Comparison of ENCODE assay signal across 19 cellular contexts in the genomic region with DNA sequence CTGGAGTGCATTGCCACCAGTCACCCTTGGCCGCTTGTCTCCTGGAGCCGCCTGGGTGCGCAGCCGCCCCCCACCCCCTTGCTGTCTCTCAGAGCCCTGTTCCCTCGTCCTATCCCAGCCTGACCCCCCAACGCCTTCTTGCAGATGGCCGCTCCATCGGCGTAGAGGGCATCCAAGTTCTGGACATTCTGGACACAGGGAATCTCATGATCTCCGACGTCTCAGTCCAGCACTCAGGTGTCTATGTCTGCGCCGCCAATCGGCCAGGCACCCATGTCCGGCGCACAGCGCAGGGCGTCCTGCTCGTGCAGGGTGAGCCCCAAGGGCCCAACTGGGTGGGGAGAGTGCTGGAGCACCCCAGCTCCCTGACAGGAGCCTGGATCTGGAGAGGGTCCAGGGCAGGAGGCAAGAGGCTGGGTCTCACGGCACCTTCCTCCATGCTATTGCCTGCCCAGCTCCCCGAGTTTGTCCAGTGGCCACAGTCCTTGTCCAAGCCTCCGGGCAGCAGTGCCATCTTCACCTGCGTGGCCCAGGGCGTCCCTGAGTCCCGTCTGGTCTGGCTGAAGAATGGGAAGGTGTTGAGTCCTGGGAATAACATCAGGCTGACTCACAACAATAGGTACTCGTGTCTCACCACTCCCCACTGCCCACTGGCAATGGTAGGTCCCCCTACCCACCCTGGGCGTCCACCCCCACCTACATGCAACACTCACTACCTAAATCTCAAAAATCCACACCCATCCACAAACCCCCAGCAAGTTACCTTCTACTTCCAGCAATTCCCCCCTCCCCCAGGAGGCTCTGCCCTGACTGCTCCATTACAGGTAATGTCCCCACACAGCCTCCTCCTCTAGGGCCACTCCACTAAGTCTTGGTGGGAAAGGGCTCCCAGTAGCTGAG.
"Had no signal": no experiment of that assay in that cellular context is flagged by ENCODE, and none has a peak within 500 bp of the region (broad histone marks: within the 10 kb centered on the region; RNA-seq: fewer than 3 reads in every experiment).

No MANE protein-coding gene starts in this region.

- FAIRE-seq: keratinocyte, TTC549 had no signal

- H3K9me3 Mint-ChIP-seq: activated B cell treated with CpG ODN at 0.5 μM for 24 hours; activated naive CD4-positive, alpha-beta T cell treated with anti-CD3 and anti-CD28 coated beads, Interleukin-2, amount 50 U/mL, for 72 hours; naive thymus-derived CD8-positive, alpha-beta T cell; T-helper 1 cell treated with Interleukin-12 subunit alpha and Interleukin-12 subunit beta and Interleukin-4 antibody, amounts not matched to agents 30 μg/mL and 1 μg/mL, for 36 hours had no signal

- ATAC-seq: activated naive CD4-positive, alpha-beta T cell treated with anti-CD3 and anti-CD28 coated beads, Interleukin-2, amount 50 U/mL, for 72 hours; esophagus mucosa; mucosa of descending colon; naive thymus-derived CD8-positive, alpha-beta T cell; stimulated activated naive CD8-positive, alpha-beta T cell treated with anti-CD3 and anti-CD28 coated beads, Interleukin-15, Interleukin-2, amounts not matched to agents 100 U/mL and 50 U/mL, for 24 hours had no signal

- DNase-seq: activated B cell treated with CpG ODN at 0.5 μM for 24 hours; activated CD4-positive, alpha-beta T cell treated with anti-CD3 and anti-CD28 coated beads for 48 hours; activated effector memory CD4-positive, alpha-beta T cell treated with Interleukin-2 at 50 U/mL for 16 hours; central memory CD4-positive, alpha-beta T cell; colonic mucosa; hippocampal formation; mammary epithelial cell; naive thymus-derived CD8-positive, alpha-beta T cell; nucleus accumbens; retina; stimulated activated CD4-positive, alpha-beta T cell treated with anti-CD3 and anti-CD28 coated beads, Interleukin-12 subunit alpha, Interleukin-12 subunit beta, amount 100 ng/mL, for 4 hours; stimulated activated CD4-positive, alpha-beta T cell treated with anti-CD3 and anti-CD28 coated beads, Interleukin-2, amount 100 ng/mL, for 48 hours; stimulated activated naive CD8-positive, alpha-beta T cell treated with anti-CD3 and anti-CD28 coated beads, Interleukin-15, Interleukin-2, amounts not matched to agents 100 U/mL and 50 U/mL, for 24 hours had no signal

- H3K27me3 Mint-ChIP-seq: activated B cell treated with CpG ODN at 0.5 μM for 24 hours; naive thymus-derived CD8-positive, alpha-beta T cell had no signal

- H3K27ac ChIP-seq: colonic mucosa had no signal

- H3K4me3 ChIP-seq: colonic mucosa, mucosa of descending colon had no signal

- H3K27ac Mint-ChIP-seq: activated B cell treated with CpG ODN at 0.5 μM for 24 hours; T-helper 1 cell treated with Interleukin-12 subunit alpha and Interleukin-12 subunit beta and Interleukin-4 antibody, amounts not matched to agents 30 μg/mL and 1 μg/mL, for 36 hours had no signal

- H3K4me3 Mint-ChIP-seq: activated B cell treated with CpG ODN at 0.5 μM for 24 hours; naive thymus-derived CD8-positive, alpha-beta T cell; T-helper 1 cell treated with Interleukin-12 subunit alpha and Interleukin-12 subunit beta and Interleukin-4 antibody, amounts not matched to agents 30 μg/mL and 1 μg/mL, for 36 hours had no signal
